ENCODE assay signal across 22 cellular contexts in genomic region chr14:70924521-70924920, GRCh38. TPM values are rescaled to one million over a fixed set of nuclear protein-coding genes. Genes with fewer than 3 reads are reported as not detected.
A peak's percentile ranks its signal among the peaks of the same experiment; 100 is the strongest.
DNase-seq lines count a peak whose midpoint lies in the region; ATAC-seq and TF ChIP-seq lines count a peak whose summit lies in the region.
"Had no signal": no experiment of that assay in that cellular context is flagged by ENCODE, and none has a peak within 500 bp of the region (broad histone marks: within the 10 kb centered on the region; RNA-seq: fewer than 3 reads in every experiment).

No MANE protein-coding gene starts in this region.

- H3K27me3 Mint-ChIP-seq in activated naive CD8-positive, alpha-beta T cell treated with anti-CD3 and anti-CD28 coated beads, Interleukin-2, amount 10 ng/mL, durations not matched to agents 7 days and 5 days = no peaks in the 10 kb centered on the region
- H3K27me3 Mint-ChIP-seq in activated naive CD8-positive, alpha-beta T cell treated with anti-CD3 and anti-CD28 coated beads for 36 hours = no peaks in the 10 kb centered on the region
- no peaks in the 10 kb centered on the region for H3K27me3 Mint-ChIP-seq in T-cell
- H3K27me3 Mint-ChIP-seq: CD4-positive, alpha-beta memory T cell had no signal

- POLR2A ChIA-PET in activated naive CD8-positive, alpha-beta T cell treated with anti-CD3 and anti-CD28 coated beads, Interleukin-2, amount 10 ng/mL, durations not matched to agents 7 days and 5 days (lab: Charles Lee) = interaction anchor here (0.7 to 1.1 kb wide), 2 partner anchors 9 to 11 kb away, joined by 3 to 4 read pairs; no protein-coding TSS in a partner anchor
- POLR2A ChIA-PET in T-cell (lab: Charles Lee) = interaction anchor here in 1 of 2 donors (0.9 kb wide), 1 partner anchor 31 kb away, joined by 3 read pairs; no protein-coding TSS in a partner anchor

- 30 to 32% methylated on average over 2 of the region's 2 CpGs for WGBS in thyroid gland, 2 donors

- CTCF ChIA-PET in T-cell (lab: Charles Lee) = interaction anchor here (0.7 to 1.4 kb wide), 5 partner anchors 17 to 76 kb away, joined by 3 to 10 read pairs (median 6); partner anchors contain the start of gene PCNX1 (in 1 of the 2)

- TF ChIP-seq POLR2A in thyroid gland (IDR thresholded peaks at IDR 0.05) = no peak

- H3K36me3 ChIP-seq in thyroid gland = no peaks in the 10 kb centered on the region
- H3K36me3 ChIP-seq: BLaER1, MG63, SJCRH30 had no signal

- H3K27ac ChIP-seq in thyroid gland = peak overlapping the region; percentile 23 to 57 (median 55)
- H3K27ac ChIP-seq: BLaER1, SJCRH30 had no signal

- peak; percentile 32 for ATAC-seq in activated naive CD8-positive, alpha-beta T cell treated with anti-CD3 and anti-CD28 coated beads, Interleukin-2, amount 10 ng/mL, durations not matched to agents 7 days and 5 days (ENCODE audit: low read depth)
- peak in 3 of 4 experiments; percentile 57 to 67 (median 63) for ATAC-seq in T-cell (replicated peaks in 1 of 4)
- ATAC-seq: HCT116 had no signal

- intact Hi-C loops in thyroid gland (cut with DNase I) = no loop called here

- peaks cover 5 to 24% of the 10 kb centered on the region in 2 donors for H3K4me1 ChIP-seq in thyroid gland
- H3K4me1 ChIP-seq: Caco-2, SJCRH30 had no signal

- H3K4me3 Mint-ChIP-seq in activated naive CD8-positive, alpha-beta T cell treated with anti-CD3 and anti-CD28 coated beads, Interleukin-2, amount 10 ng/mL, durations not matched to agents 7 days and 5 days = no peak overlapping the region
- no peak overlapping the region for H3K4me3 Mint-ChIP-seq in activated naive CD8-positive, alpha-beta T cell treated with anti-CD3 and anti-CD28 coated beads for 36 hours
- H3K4me3 Mint-ChIP-seq in T-cell = peak overlapping the region in 1 of 3 donors; percentile 9

- no peak overlapping the region for H3K4me3 ChIP-seq in thyroid gland (replicated peaks in 1 of 3)
- H3K4me3 ChIP-seq: BLaER1, MG63, SJCRH30 had no signal

- no peak overlapping the region for H3K27ac Mint-ChIP-seq in activated naive CD8-positive, alpha-beta T cell treated with anti-CD3 and anti-CD28 coated beads, Interleukin-2, amount 10 ng/mL, durations not matched to agents 7 days and 5 days
- no peak overlapping the region for H3K27ac Mint-ChIP-seq in activated naive CD8-positive, alpha-beta T cell treated with anti-CD3 and anti-CD28 coated beads for 36 hours
- peak overlapping the region; percentile 15 to 52 for H3K27ac Mint-ChIP-seq in T-cell

- no peak for DNase-seq in activated naive CD8-positive, alpha-beta T cell treated with anti-CD3 and anti-CD28 coated beads, Interleukin-2, amount 10 ng/mL, durations not matched to agents 7 days and 5 days
- no peak for DNase-seq in activated naive CD8-positive, alpha-beta T cell treated with anti-CD3 and anti-CD28 coated beads for 36 hours
- DNase-seq in T-cell (no peak), left kidney (ENCODE audit: low read depth, low spot score) (peak; percentile 46), thyroid gland (peak; percentile 81 to 86), GDM1 (lab: John Stamatoyannopoulos, UW) (no peak), NCI-H2107 treated with DMSO at 0.1 percent for 48 hours (lab: John Stamatoyannopoulos, UW; ENCODE audit: unreplicated experiment) (no peak), UCSD-AML1 (lab: John Stamatoyannopoulos, UW; ENCODE audit: unreplicated experiment) (no peak)
- DNase-seq: Caco-2; CD4-positive, alpha-beta memory T cell; DMS 273 treated with DMSO at 0.1 percent for 48 hours; DMS79 treated with DMSO at 0.1 percent for 48 hours; MG63; NCI-H1417; NCI-H1694 treated with DMSO at 0.1 percent for 48 hours; NCI-H2081 treated with DMSO at 0.1 percent for 48 hours; NCI-H446 treated with DMSO at 0.1 percent for 48 hours; NCI-H526 treated with DMSO at 0.1 percent for 48 hours; OCI-M1; SJCRH30 had no signal

- TF ChIP-seq CTCF in thyroid gland (IDR thresholded peaks at IDR 0.05) = no peak

- H3K36me3 Mint-ChIP-seq in activated naive CD8-positive, alpha-beta T cell treated with anti-CD3 and anti-CD28 coated beads, Interleukin-2, amount 10 ng/mL, durations not matched to agents 7 days and 5 days = peaks cover 7% of the 10 kb centered on the region
- H3K36me3 Mint-ChIP-seq in activated naive CD8-positive, alpha-beta T cell treated with anti-CD3 and anti-CD28 coated beads for 36 hours = peaks cover 6% of the 10 kb centered on the region
- H3K36me3 Mint-ChIP-seq in T-cell = no peaks in the 10 kb centered on the region

- no peaks in the 10 kb centered on the region for H3K9me3 Mint-ChIP-seq in activated naive CD8-positive, alpha-beta T cell treated with anti-CD3 and anti-CD28 coated beads, Interleukin-2, amount 10 ng/mL, durations not matched to agents 7 days and 5 days
- H3K9me3 Mint-ChIP-seq in activated naive CD8-positive, alpha-beta T cell treated with anti-CD3 and anti-CD28 coated beads for 36 hours = no peaks in the 10 kb centered on the region
- H3K9me3 Mint-ChIP-seq in T-cell = no peaks in the 10 kb centered on the region
- H3K9me3 Mint-ChIP-seq: CD4-positive, alpha-beta memory T cell had no signal

- no peaks in the 10 kb centered on the region for H3K9me3 ChIP-seq in thyroid gland
- H3K9me3 ChIP-seq: BLaER1, Caco-2, MG63, SJCRH30 had no signal

- peaks cover 52% of the 10 kb centered on the region for H3K4me1 Mint-ChIP-seq in activated naive CD8-positive, alpha-beta T cell treated with anti-CD3 and anti-CD28 coated beads, Interleukin-2, amount 10 ng/mL, durations not matched to agents 7 days and 5 days
- peaks cover 75% of the 10 kb centered on the region for H3K4me1 Mint-ChIP-seq in activated naive CD8-positive, alpha-beta T cell treated with anti-CD3 and anti-CD28 coated beads for 36 hours
- peaks cover 87 to 95% (median 90%) of the 10 kb centered on the region in 3 donors for H3K4me1 Mint-ChIP-seq in T-cell

- H3K27me3 ChIP-seq in thyroid gland = no peaks in the 10 kb centered on the region
- H3K27me3 ChIP-seq: BLaER1, MG63, SJCRH30 had no signal

RNA-seq across cellular contexts. Expression of gene PCNX1, which starts 17.3 kb away (rescaled TPM):
- total RNA-seq in activated naive CD8-positive, alpha-beta T cell treated with anti-CD3 and anti-CD28 coated beads, Interleukin-2, amount 10 ng/mL, durations not matched to agents 7 days and 5 days = 10 to 100 TPM; 80.0 to 93.0 TPM
- total RNA-seq in activated naive CD8-positive, alpha-beta T cell treated with anti-CD3 and anti-CD28 coated beads for 36 hours = 10 to 100 TPM; 31.0 to 37.4 TPM
- total RNA-seq in T-cell (100 to 1,000 TPM in 2 of 5 donors, 10 to 100 TPM in 3; 80.8 to 140 (median 86.3) TPM), thyroid gland (10 to 100 TPM; 43.8 to 78.5 (median 69.7) TPM)

Comparison
In these comparisons a context has a peak if more than half of its experiments do, and no peak if none do; other contexts are left out.
1. DNase-seq: peak in left kidney (single experiment) and thyroid gland (2 of 2); none in activated naive CD8-positive, alpha-beta T cell treated with anti-CD3 and anti-CD28 coated beads, Interleukin-2, amount 10 ng/mL, durations not matched to agents 7 days and 5 days (single experiment), activated naive CD8-positive, alpha-beta T cell treated with anti-CD3 and anti-CD28 coated beads for 36 hours (single experiment), T-cell (0 of 34), GDM1 (single experiment), NCI-H2107 treated with DMSO at 0.1 percent for 48 hours (single experiment) and UCSD-AML1 (single experiment).
2. H3K27ac Mint-ChIP-seq: peak in T-cell (2 of 2); none in activated naive CD8-positive, alpha-beta T cell treated with anti-CD3 and anti-CD28 coated beads, Interleukin-2, amount 10 ng/mL, durations not matched to agents 7 days and 5 days (single experiment) and activated naive CD8-positive, alpha-beta T cell treated with anti-CD3 and anti-CD28 coated beads for 36 hours (single experiment).